8 cellular contexts compared by ENCODE assay signal in genomic region chr9:129567842-129568559, GRCh38. TPM values are rescaled to one million over a fixed set of nuclear protein-coding genes. Genes with fewer than 3 reads are reported as not detected.
DNase-seq lines count a peak whose midpoint lies in the region; ATAC-seq and TF ChIP-seq lines count a peak whose summit lies in the region.

No MANE protein-coding gene starts in this region.

- DNase-seq in Caco-2 (peak in 1 of 2 experiments; percentile 62), NAMALWA (ENCODE audit: low spot score) (peak; percentile 25), cardiac fibroblast (ENCODE audit: low read depth in 2 of 2) (peak; percentile 56 to 83), left kidney (ENCODE audit: low read depth, low spot score) (peak; percentile 73), substantia nigra (lab: John Stamatoyannopoulos, UW) (peak in 25 of 49 donors; percentile 11 to 80 (median 51)), globus pallidus (ENCODE audit: low spot score) (no peak)

- H3K9me3 ChIP-seq in Caco-2 = no peaks in the 10 kb centered on the region

- BruUV-seq in Caco-2 (replicated peaks; lab: Mats Ljungman, UMichigan) = no TSS peak

- TF ChIP-seq CTCF in Caco-2 (IDR thresholded peaks at IDR 0.05; ENCODE audit: insufficient read depth in 1 of 2, low read depth in 1 of 2, low read length in 1 of 2, severe bottlenecking in 1 of 2, unreplicated experiment in 1 of 2) (no peak), cardiac fibroblast (IDR thresholded peaks at IDR 0.05; ENCODE audit: low read depth, low read length) (no peak)

- peak overlapping the region; percentile 43 for H3K4me3 ChIP-seq in Caco-2 (ENCODE audit: low read depth, low read length)
- peak overlapping the region; percentile 28 to 43 for H3K4me3 ChIP-seq in cardiac fibroblast (replicated peaks in 1 of 2; ENCODE audit: low read depth in 2 of 2, low read length in 2 of 2)

- H3K9me3 Mint-ChIP-seq in Caco-2 (ENCODE audit: unreplicated experiment) = no peaks in the 10 kb centered on the region

- H3K27me3 Mint-ChIP-seq in Caco-2 (ENCODE audit: insufficient read depth, unreplicated experiment) = no peaks in the 10 kb centered on the region

- ATAC-seq in GM19035 (IDR thresholded peaks at IDR 0.05; ENCODE audit: unreplicated experiment) = no peak
- no peak for ATAC-seq in HG03097 (IDR thresholded peaks at IDR 0.05; ENCODE audit: low FRiP score, unreplicated experiment)

- CTCF ChIA-PET in Caco-2 (lab: Charles Lee) = no interaction called here

- no peaks in the 10 kb centered on the region for H3K27me3 ChIP-seq in Caco-2 (replicated peaks; ENCODE audit: control insufficient read depth, insufficient read depth, low read length)

- peak overlapping the region; percentile 75 for H3K4me3 Mint-ChIP-seq in Caco-2 (ENCODE audit: unreplicated experiment)

- peak overlapping the region; percentile 89 for H3K27ac ChIP-seq in substantia nigra (ENCODE audit: low read depth, low read length, poor library complexity, severe bottlenecking)

- H3K4me1 Mint-ChIP-seq in Caco-2 (ENCODE audit: low read depth, unreplicated experiment) = peaks cover 27% of the 10 kb centered on the region

- POLR2A ChIA-PET in Caco-2 (lab: Charles Lee) = interaction anchor here (0.6 kb wide), 1 partner anchor 185 kb away, joined by 3 read pairs; no protein-coding TSS in a partner anchor

- intact Hi-C loops in Caco-2 (cut with micrococcal nuclease; ENCODE audit: unreplicated experiment) = loop anchor here (2.0 kb wide), 2 partner anchors 39 to 71 kb away; no protein-coding TSS in a partner anchor

- H3K4me1 ChIP-seq in Caco-2 = peaks cover 28% of the 10 kb centered on the region

- peaks cover 17% of the 10 kb centered on the region for H3K36me3 Mint-ChIP-seq in Caco-2 (ENCODE audit: insufficient read depth, unreplicated experiment)

- H3K27ac Mint-ChIP-seq in Caco-2 (ENCODE audit: unreplicated experiment) = peak overlapping the region; percentile 62

- H3K36me3 ChIP-seq in Caco-2 (ENCODE audit: control insufficient read depth, insufficient read depth, low read length) = no peaks in the 10 kb centered on the region

RNA-seq across cellular contexts. Expression of gene C9orf50, which starts 52.9 kb away (rescaled TPM):
- not detected in 2 replicates for total RNA-seq in Caco-2 (2022)

RNA-seq across cellular contexts. Expression of gene NTMT1, which starts 58.0 kb away (rescaled TPM):
- 44.1 and 51.6 TPM in 2 replicates for total RNA-seq in Caco-2 (2022)
